Comparison of ENCODE assay signal across 8 cellular contexts in the genomic region with DNA sequence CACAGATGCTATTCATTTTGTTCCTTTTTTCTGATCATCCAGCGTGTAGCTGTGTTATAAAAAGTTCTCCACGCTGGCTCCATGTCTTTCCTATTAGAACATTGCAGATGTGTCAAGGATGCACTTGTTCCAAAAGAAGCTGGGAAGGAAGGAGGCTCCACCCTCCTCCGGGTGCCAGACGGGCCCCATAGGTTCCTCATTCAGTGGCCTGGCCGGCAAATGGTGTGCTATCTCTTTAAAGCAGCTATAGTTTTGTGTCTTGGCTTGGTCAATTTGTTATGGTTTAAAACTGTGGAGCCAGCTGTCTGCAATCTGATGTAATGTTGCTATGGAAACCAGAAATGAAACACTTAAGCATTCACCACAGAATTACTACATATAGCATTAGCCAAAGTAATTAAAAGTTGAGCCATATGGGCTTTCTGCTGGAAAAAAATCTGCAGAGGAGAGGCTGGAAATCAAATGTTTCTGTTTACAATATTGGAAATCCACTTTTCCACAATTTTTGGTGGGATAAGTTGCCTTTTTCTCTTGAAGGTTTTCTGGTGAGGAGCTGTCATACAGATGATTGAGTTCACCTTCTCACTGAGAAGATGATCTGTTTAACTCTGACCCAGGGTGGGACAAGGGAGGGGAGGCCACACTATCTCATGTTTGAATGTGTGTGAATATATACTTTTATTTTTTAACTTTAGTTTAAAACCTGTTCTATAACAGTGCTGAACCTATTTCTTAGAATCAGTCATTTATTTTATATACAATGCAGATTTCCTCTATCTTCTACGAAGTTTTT.
DNase-seq lines count a peak whose midpoint lies in the region; ATAC-seq and TF ChIP-seq lines count a peak whose summit lies in the region.

No MANE protein-coding gene starts in this region.

- H3K27me3 Mint-ChIP-seq in HFFc6 (ENCODE audit: insufficient read depth) (peaks cover 5% of the 10 kb centered on the region), brain (peaks cover 4% of the 10 kb centered on the region)
- H3K27me3 Mint-ChIP-seq in naive thymus-derived CD8-positive, alpha-beta T cell, result peaks cover 10 to 49% (median 34%) of the 10 kb centered on the region in 5 donors

- H3K27ac Mint-ChIP-seq in HFFc6 (peak overlapping the region; percentile 98), brain (peak overlapping the region; percentile 36 to 97 (median 90))
- H3K27ac Mint-ChIP-seq in naive thymus-derived CD8-positive, alpha-beta T cell, result no peak overlapping the region

- no peaks in the 10 kb centered on the region for H3K27me3 ChIP-seq in layer of hippocampus (ENCODE audit: control insufficient read depth, insufficient read depth, low read length)

- peak overlapping the region; percentile 86 for H3K27ac ChIP-seq in layer of hippocampus (ENCODE audit: low read depth, low read length)

- H3K9me3 Mint-ChIP-seq in HFFc6 (no peaks in the 10 kb centered on the region), brain (no peaks in the 10 kb centered on the region)
- H3K9me3 Mint-ChIP-seq in naive thymus-derived CD8-positive, alpha-beta T cell, result no peaks in the 10 kb centered on the region

- H3K4me1 Mint-ChIP-seq in HFFc6 (ENCODE audit: low read depth) (peaks cover 64% of the 10 kb centered on the region), brain (peaks cover 67% of the 10 kb centered on the region)
- H3K4me1 Mint-ChIP-seq in naive thymus-derived CD8-positive, alpha-beta T cell, result no peaks in the 10 kb centered on the region

- POLR2A ChIA-PET in naive thymus-derived CD8-positive, alpha-beta T cell (lab: Charles Lee), result no interaction called here

- peak; percentile 99 for DNase-seq in EH (ENCODE audit: low read depth)
- DNase-seq in HFFc6, result peak; percentile 99
- DNase-seq in NCI-H1694 treated with DMSO at 0.1 percent for 48 hours (lab: John Stamatoyannopoulos, UW), result peak; percentile 72
- DNase-seq in superior temporal gyrus (ENCODE audit: extremely low spot score), result peak; percentile 78
- DNase-seq in activated CD4-positive, CD25-positive, alpha-beta regulatory T cell treated with anti-CD3 and anti-CD28 coated beads, Interleukin-2, amount 50 U/mL, for 72 hours, result no peak
- no peak for DNase-seq in naive thymus-derived CD8-positive, alpha-beta T cell

- H3K36me3 Mint-ChIP-seq in HFFc6 (ENCODE audit: low read depth) (peaks cover 38% of the 10 kb centered on the region), brain (no peaks in the 10 kb centered on the region)
- H3K36me3 Mint-ChIP-seq in naive thymus-derived CD8-positive, alpha-beta T cell, result no peaks in the 10 kb centered on the region

- TF ChIP-seq CTCF in HFFc6 (IDR thresholded peaks at IDR 0.05) (no peak), brain (conservative IDR thresholded peaks at IDR 0.05) (no peak)

- no peak for ATAC-seq in naive thymus-derived CD8-positive, alpha-beta T cell

- peak overlapping the region; percentile 98 for H3K4me3 Mint-ChIP-seq in HFFc6
- peak overlapping the region; percentile 79 to 88 (median 82) for H3K4me3 Mint-ChIP-seq in brain
- no peak overlapping the region for H3K4me3 Mint-ChIP-seq in naive thymus-derived CD8-positive, alpha-beta T cell

Comparison
In these comparisons a context has a peak if more than half of its experiments do, and no peak if none do; other contexts are left out.
1. DNase-seq: peak in EH (single experiment), HFFc6 (single experiment), NCI-H1694 treated with DMSO at 0.1 percent for 48 hours (single experiment) and superior temporal gyrus (single experiment); none in activated CD4-positive, CD25-positive, alpha-beta regulatory T cell treated with anti-CD3 and anti-CD28 coated beads, Interleukin-2, amount 50 U/mL, for 72 hours (single experiment) and naive thymus-derived CD8-positive, alpha-beta T cell (0 of 10).
2. H3K27ac Mint-ChIP-seq: peak in HFFc6 (single experiment) and brain (5 of 5); none in naive thymus-derived CD8-positive, alpha-beta T cell (0 of 10).
3. H3K4me3 Mint-ChIP-seq: peak in HFFc6 (single experiment) and brain (5 of 5); none in naive thymus-derived CD8-positive, alpha-beta T cell (0 of 10).